ENCODE assay signal across 31 cellular contexts in genomic region chr5:162996052-162996451, GRCh38.
"Had no signal": no experiment of that assay in that cellular context is flagged by ENCODE, and none has a peak within 500 bp of the region (broad histone marks: within the 10 kb centered on the region; RNA-seq: fewer than 3 reads in every experiment).

No MANE protein-coding gene starts in this region.

- H3K9me3 ChIP-seq: ovary, psoas muscle, spleen, suprapubic skin, testis, tibial artery, transverse colon, upper lobe of right lung, uterus had no signal

- H3K4me3 Mint-ChIP-seq: natural killer cell; nephron; neural progenitor cell; stimulated activated memory B cell treated with anti-CD40 and anti-IgM and Interleukin-4, amounts not matched to agents 10 μg/mL and 1 μg/mL and 100 μg/mL, for 72 hours; stimulated activated naive CD8-positive, alpha-beta T cell treated with anti-CD3 and anti-CD28 coated beads, Interleukin-15, amount 100 ng/mL, for 72 hours; type B pancreatic cell had no signal

- ATAC-seq: natural killer cell; psoas muscle; right cardiac atrium; sciatic nerve; stimulated activated memory B cell treated with anti-CD40 and anti-IgM and Interleukin-4, amounts not matched to agents 10 μg/mL and 1 μg/mL and 100 μg/mL, for 72 hours; stimulated activated naive CD8-positive, alpha-beta T cell treated with anti-CD3 and anti-CD28 coated beads, Interleukin-15, amount 100 ng/mL, for 72 hours; stimulated activated naive CD8-positive, alpha-beta T cell treated with anti-CD3 and anti-CD28 coated beads, Interleukin-15, Interleukin-2, amounts not matched to agents 100 U/mL and 50 U/mL, for 24 hours; upper lobe of right lung had no signal

- H3K4me3 ChIP-seq: neural progenitor cell, ovary, psoas muscle, skin epidermis, smooth muscle cell, spleen, suprapubic skin, testis, tibial artery, transverse colon, upper lobe of right lung, uterus had no signal

- H3K27ac ChIP-seq: neural progenitor cell, ovary, parathyroid adenoma, psoas muscle, skin epidermis, spleen, suprapubic skin, testis, tibial artery, transverse colon, upper lobe of right lung, uterus had no signal

- H3K27ac Mint-ChIP-seq: natural killer cell; nephron; neural progenitor cell; progenitor cell of endocrine pancreas; stimulated activated memory B cell treated with anti-CD40 and anti-IgM and Interleukin-4, amounts not matched to agents 10 μg/mL and 1 μg/mL and 100 μg/mL, for 72 hours; stimulated activated naive CD8-positive, alpha-beta T cell treated with anti-CD3 and anti-CD28 coated beads, Interleukin-15, amount 100 ng/mL, for 72 hours; type B pancreatic cell had no signal

- H3K79me2 ChIP-seq: parathyroid adenoma had no signal

- DNase-seq: natural killer cell; occipital lobe; ovary; posterior cingulate gyrus; psoas muscle; right cardiac atrium; spleen; stimulated activated CD4-positive, alpha-beta T cell treated with anti-CD3 and anti-CD28 coated beads, Interleukin-12 subunit alpha, Interleukin-12 subunit beta, amount 100 ng/mL, for 4 hours; stimulated activated CD4-positive, alpha-beta T cell treated with anti-CD3 and anti-CD28 coated beads, Interleukin-1b, Interleukin-23, amount 100 ng/mL, for 48 hours; stimulated activated CD4-positive, alpha-beta T cell treated with anti-CD3 and anti-CD28 coated beads, Interleukin-4, amount 100 ng/mL, for 1 hour; stimulated activated CD4-positive, alpha-beta T cell treated with anti-CD3 and anti-CD28 coated beads, Interleukin-4, amount 100 ng/mL, for 4 hours; stimulated activated CD8-positive, alpha-beta memory T cell treated with anti-CD3 and anti-CD28 coated beads, Interleukin-4, amount 100 ng/mL, for 48 hours; stimulated activated naive CD4-positive, alpha-beta T cell; stimulated activated naive CD8-positive, alpha-beta T cell treated with anti-CD3 and anti-CD28 coated beads, Interleukin-15, amount 100 ng/mL, for 72 hours; stimulated activated naive CD8-positive, alpha-beta T cell treated with anti-CD3 and anti-CD28 coated beads, Interleukin-15, Interleukin-2, amounts not matched to agents 100 U/mL and 50 U/mL, for 24 hours; substantia nigra; testis; tibial artery; transverse colon; upper lobe of right lung; uterus had no signal

- H3K27me3 Mint-ChIP-seq: progenitor cell of endocrine pancreas; stimulated activated memory B cell treated with anti-CD40 and anti-IgM and Interleukin-4, amounts not matched to agents 10 μg/mL and 1 μg/mL and 100 μg/mL, for 72 hours; stimulated activated naive CD8-positive, alpha-beta T cell treated with anti-CD3 and anti-CD28 coated beads, Interleukin-15, amount 100 ng/mL, for 72 hours; type B pancreatic cell had no signal

- H3K36me3 ChIP-seq: neural progenitor cell, ovary, spleen, suprapubic skin, tibial artery, transverse colon, upper lobe of right lung, uterus had no signal

- H3K4me2 ChIP-seq: neural progenitor cell, smooth muscle cell had no signal

- H3K9me3 Mint-ChIP-seq: nephron; neural progenitor cell; stimulated activated memory B cell treated with anti-CD40 and anti-IgM and Interleukin-4, amounts not matched to agents 10 μg/mL and 1 μg/mL and 100 μg/mL, for 72 hours; type B pancreatic cell had no signal

- H3K27me3 ChIP-seq: neural progenitor cell, ovary, spleen, suprapubic skin, testis, tibial artery, transverse colon, upper lobe of right lung, uterus had no signal

- H3K36me3 Mint-ChIP-seq: natural killer cell; neural progenitor cell; stimulated activated memory B cell treated with anti-CD40 and anti-IgM and Interleukin-4, amounts not matched to agents 10 μg/mL and 1 μg/mL and 100 μg/mL, for 72 hours; type B pancreatic cell had no signal

- H3K4me1 ChIP-seq: neural progenitor cell, parathyroid adenoma, psoas muscle, spleen, suprapubic skin, testis, tibial artery, transverse colon, upper lobe of right lung, uterus had no signal

- H2AFZ ChIP-seq: neural progenitor cell, parathyroid adenoma had no signal

- H3K9ac ChIP-seq: neural progenitor cell, parathyroid adenoma had no signal

- H3K4me1 Mint-ChIP-seq: natural killer cell; nephron; neural progenitor cell; stimulated activated memory B cell treated with anti-CD40 and anti-IgM and Interleukin-4, amounts not matched to agents 10 μg/mL and 1 μg/mL and 100 μg/mL, for 72 hours; stimulated activated naive CD8-positive, alpha-beta T cell treated with anti-CD3 and anti-CD28 coated beads, Interleukin-15, amount 100 ng/mL, for 72 hours had no signal
